ENCODE assay signal across 8 cellular contexts in genomic region chr5:151020304-151021031, GRCh38. TPM values are rescaled to one million over a fixed set of nuclear protein-coding genes. Genes with fewer than 3 reads are reported as not detected.
DNase-seq lines count a peak whose midpoint lies in the region; ATAC-seq and TF ChIP-seq lines count a peak whose summit lies in the region.

TSS of gene GPX3 (plus strand) at chr5:151020591. CDS start at chr5:151020655, 64 bp downstream.

- H3K9ac ChIP-seq in iPS-20b (ENCODE audit: low read depth, low read length): peak within 1 kb of the TSS; percentile 65; the same call in 1 of the 2 replicates

- H3K4me3 ChIP-seq in ACC112 (ENCODE audit: low read depth, low read length): peak within 1 kb of the TSS; percentile 73
- peak within 1 kb of the TSS; percentile 30 for H3K4me3 ChIP-seq in RWPE2 (ENCODE audit: severe bottlenecking)
- peak within 1 kb of the TSS; percentile 84 for H3K4me3 ChIP-seq in iPS-20b (ENCODE audit: low read length)

- TF ChIP-seq CTCF in RWPE2 (IDR thresholded peaks at IDR 0.05; ENCODE audit: poor library complexity, severe bottlenecking): no peak

- H3K36me3 ChIP-seq in ACC112 (ENCODE audit: insufficient read depth, low read length) (no peaks in the 10 kb centered on the region), RWPE2 (ENCODE audit: low read depth) (no peaks in the 10 kb centered on the region), iPS-20b (ENCODE audit: insufficient read depth, low read depth, low read length) (no peaks in the 10 kb centered on the region)

- H3K79me2 ChIP-seq in ACC112 (ENCODE audit: control insufficient read depth, insufficient read depth, low read length, unreplicated experiment): no peaks in the 10 kb centered on the region

- DNase-seq in RWPE2 (ENCODE audit: low spot score) (no peak), caudate nucleus (lab: John Stamatoyannopoulos, UW) (peak in 59 of 61 donors; percentile 12 to 94 (median 53)), sciatic nerve (ENCODE audit: low spot score) (peak; percentile 95), cortex of kidney (lab: John Stamatoyannopoulos, UW) (no peak)

- H3K4me1 ChIP-seq in ACC112 (ENCODE audit: control insufficient read depth, insufficient read depth, low read length, unreplicated experiment): peaks cover 43% of the 10 kb centered on the region
- H3K4me1 ChIP-seq in RWPE2 (ENCODE audit: insufficient read depth, poor library complexity, severe bottlenecking): peaks cover 33% of the 10 kb centered on the region
- peaks cover 4% of the 10 kb centered on the region; the same call in 1 of the 2 replicates for H3K4me1 ChIP-seq in iPS-20b (ENCODE audit: insufficient read depth, low read length)

- no peak within 1 kb of the TSS for H2AFZ ChIP-seq in ACC112 (ENCODE audit: low read length, unreplicated experiment)

- intact Hi-C loops in sciatic nerve (cut with DNase I): no loop called here

- no peaks in the 10 kb centered on the region for H3K27me3 ChIP-seq in ACC112 (ENCODE audit: insufficient read depth, low read length)
- no peaks in the 10 kb centered on the region for H3K27me3 ChIP-seq in RWPE2 (ENCODE audit: insufficient read depth, poor library complexity, severe bottlenecking)
- peaks cover 49% of the 10 kb centered on the region for H3K27me3 ChIP-seq in iPS-20b (ENCODE audit: insufficient read depth, low read length)

- H3K9me3 ChIP-seq in RWPE2 (ENCODE audit: severe bottlenecking): no peaks in the 10 kb centered on the region
- no peaks in the 10 kb centered on the region for H3K9me3 ChIP-seq in iPS-20b (ENCODE audit: insufficient read depth, low read depth, low read length)

- H3K27ac ChIP-seq in ACC112 (ENCODE audit: low read depth, low read length) (no peak within 1 kb of the TSS), RWPE2 (ENCODE audit: poor library complexity, severe bottlenecking) (no peak within 1 kb of the TSS), caudate nucleus (ENCODE audit: low read depth, low read length) (peak within 1 kb of the TSS; percentile 39), iPS-20b (ENCODE audit: low read length) (no peak within 1 kb of the TSS)

- ATAC-seq in GM18511 (IDR thresholded peaks at IDR 0.05; ENCODE audit: unreplicated experiment) (peak; percentile 85), HG03139 (IDR thresholded peaks at IDR 0.05; ENCODE audit: unreplicated experiment) (peak; percentile 78), RWPE2 (ENCODE audit: low read depth) (peak; percentile 40), sciatic nerve (peak; percentile 87)

RNA-seq across cellular contexts. Expression of gene GPX3, which starts in this region (rescaled TPM):
- total RNA-seq in sciatic nerve: 1,443 TPM

Comparison
In these comparisons a context has a peak if more than half of its experiments do, and no peak if none do; other contexts are left out.
1. H3K4me3 ChIP-seq: peak in every context shown above with its lines; median percentile 84 in iPS-20b; 73 in ACC112; 30 in RWPE2.
2. DNase-seq: peak in caudate nucleus (59 of 61) and sciatic nerve (single experiment); none in RWPE2 (single experiment) and cortex of kidney (single experiment).
3. Peak in every context shown above with its lines, with median percentiles within 50 percentile points of each other: ATAC-seq.